ENCODE assay signal across 20 cellular contexts in genomic region chr13:54241719-54242118, GRCh38.
A peak's percentile ranks its signal among the peaks of the same experiment; 100 is the strongest.
DNase-seq lines count a peak whose midpoint lies in the region; ATAC-seq, FAIRE-seq and TF ChIP-seq lines count a peak whose summit lies in the region.
"Had no signal": no experiment of that assay in that cellular context is flagged by ENCODE, and none has a peak within 500 bp of the region (broad histone marks: within the 10 kb centered on the region; RNA-seq: fewer than 3 reads in every experiment).

No MANE protein-coding gene starts in this region.

- H3K9me3 ChIP-seq in Caco-2, result no peaks in the 10 kb centered on the region
- H3K9me3 ChIP-seq: esophagus muscularis mucosa, Peyer's patch, tibial nerve had no signal

- FAIRE-seq in bronchial epithelial cell (lab: Jason Lieb, UNC), result no peak

- H3K4me3 ChIP-seq in bronchial epithelial cell (ENCODE audit: low read depth, low read length), result no peak overlapping the region
- no peak overlapping the region for H3K4me3 ChIP-seq in Caco-2 (ENCODE audit: low read depth, low read length)
- H3K4me3 ChIP-seq: esophagus muscularis mucosa, Peyer's patch, tibial nerve had no signal

- H3K27me3 Mint-ChIP-seq in naive thymus-derived CD8-positive, alpha-beta T cell, result no peaks in the 10 kb centered on the region
- H3K27me3 Mint-ChIP-seq in Caco-2 (ENCODE audit: insufficient read depth, unreplicated experiment), result no peaks in the 10 kb centered on the region
- H3K27me3 Mint-ChIP-seq: activated T-helper 17 cell treated with anti-CD3 and anti-CD28 coated beads, Interleukin-2, amount 50 U/mL, for 72 hours; dendritic cell treated with granulocyte-macrophage colony-stimulating factor and Interleukin-4, amounts not matched to agents 40 ng/mL and 50 ng/mL, for 4 days; naive B cell had no signal

- H3K36me3 ChIP-seq in bronchial epithelial cell (ENCODE audit: control insufficient read depth, insufficient read depth, low read length), result no peaks in the 10 kb centered on the region
- H3K36me3 ChIP-seq in Caco-2 (ENCODE audit: control insufficient read depth, insufficient read depth, low read length), result no peaks in the 10 kb centered on the region
- H3K36me3 ChIP-seq: esophagus muscularis mucosa, Peyer's patch, tibial nerve had no signal

- H3K9me3 Mint-ChIP-seq in naive thymus-derived CD8-positive, alpha-beta T cell, result peaks cover under 1 to 26% (median 12%) of the 10 kb centered on the region in 9 donors
- no peaks in the 10 kb centered on the region for H3K9me3 Mint-ChIP-seq in Caco-2 (ENCODE audit: unreplicated experiment)

- DNase-seq in COR-L47 (lab: John Stamatoyannopoulos, UW) (peak; percentile 88), NCI-H1417 treated with DMSO at 0.1 percent for 48 hours (lab: John Stamatoyannopoulos, UW) (peak; percentile 91), NCI-H446 treated with DMSO at 0.1 percent for 48 hours (lab: John Stamatoyannopoulos, UW) (peak; percentile 42), bronchial epithelial cell (ENCODE audit: low read depth) (peak; percentile 8), SW480 (ENCODE audit: low spot score) (no peak), Caco-2 (no peak), kidney glomerular epithelial cell (lab: John Stamatoyannopoulos, UW) (no peak)
- no peak for DNase-seq in naive thymus-derived CD8-positive, alpha-beta T cell
- DNase-seq: activated CD4-positive, alpha-beta T cell treated with anti-CD3 and anti-CD28 coated beads for 48 hours; Calu3; hypothalamus; left ventricle myocardium superior; naive B cell; Peyer's patch; stimulated activated CD8-positive, alpha-beta memory T cell treated with anti-CD3 and anti-CD28 coated beads, Interleukin-4, amount 100 ng/mL, for 48 hours had no signal

- POLR2A ChIA-PET in naive thymus-derived CD8-positive, alpha-beta T cell (lab: Charles Lee), result no interaction called here
- POLR2A ChIA-PET in Caco-2 (lab: Charles Lee), result no interaction called here

- TF ChIP-seq CTCF in bronchial epithelial cell (IDR thresholded peaks at IDR 0.05; ENCODE audit: insufficient read depth, low read length, severe bottlenecking), result no peak
- no peak for TF ChIP-seq CTCF in Caco-2 (IDR thresholded peaks at IDR 0.05; ENCODE audit: insufficient read depth in 1 of 2, low read depth in 1 of 2, low read length in 1 of 2, severe bottlenecking in 1 of 2, unreplicated experiment in 1 of 2)

- no peak for ATAC-seq in naive thymus-derived CD8-positive, alpha-beta T cell
- ATAC-seq: activated T-helper 17 cell treated with anti-CD3 and anti-CD28 coated beads, Interleukin-2, amount 50 U/mL, for 72 hours; left ventricle myocardium superior had no signal

- no peaks in the 10 kb centered on the region for H3K27me3 ChIP-seq in bronchial epithelial cell (ENCODE audit: control insufficient read depth, insufficient read depth, low read length)
- no peaks in the 10 kb centered on the region for H3K27me3 ChIP-seq in Caco-2 (replicated peaks; ENCODE audit: control insufficient read depth, insufficient read depth, low read length)
- H3K27me3 ChIP-seq: esophagus muscularis mucosa, Peyer's patch, tibial nerve had no signal

- BruUV-seq in Caco-2 (replicated peaks; lab: Mats Ljungman, UMichigan), result no TSS peak

- intact Hi-C loops in Caco-2 (cut with micrococcal nuclease; ENCODE audit: unreplicated experiment), result no loop called here

- no peaks in the 10 kb centered on the region for H3K4me1 Mint-ChIP-seq in naive thymus-derived CD8-positive, alpha-beta T cell
- H3K4me1 Mint-ChIP-seq in Caco-2 (ENCODE audit: low read depth, unreplicated experiment), result no peaks in the 10 kb centered on the region
- H3K4me1 Mint-ChIP-seq: activated T-helper 17 cell treated with anti-CD3 and anti-CD28 coated beads, Interleukin-2, amount 50 U/mL, for 72 hours; naive B cell had no signal

- peaks cover 0 to 9% (median 0%) of the 10 kb centered on the region in 3 donors for H3K36me3 Mint-ChIP-seq in naive thymus-derived CD8-positive, alpha-beta T cell
- H3K36me3 Mint-ChIP-seq in Caco-2 (ENCODE audit: insufficient read depth, unreplicated experiment), result no peaks in the 10 kb centered on the region
- H3K36me3 Mint-ChIP-seq: naive B cell had no signal

- CTCF ChIA-PET in Caco-2 (lab: Charles Lee), result no interaction called here

- peak overlapping the region in 1 of 10 donors; percentile 63 for H3K27ac Mint-ChIP-seq in naive thymus-derived CD8-positive, alpha-beta T cell
- no peak overlapping the region for H3K27ac Mint-ChIP-seq in Caco-2 (ENCODE audit: unreplicated experiment)
- H3K27ac Mint-ChIP-seq: activated T-helper 17 cell treated with anti-CD3 and anti-CD28 coated beads, Interleukin-2, amount 50 U/mL, for 72 hours; dendritic cell treated with granulocyte-macrophage colony-stimulating factor and Interleukin-4, amounts not matched to agents 40 ng/mL and 50 ng/mL, for 4 days; naive B cell; T-helper 1 cell treated with Interleukin-12 subunit alpha and Interleukin-12 subunit beta and Interleukin-4 antibody, amounts not matched to agents 30 μg/mL and 1 μg/mL, for 36 hours had no signal

- H3K4me3 Mint-ChIP-seq in naive thymus-derived CD8-positive, alpha-beta T cell, result no peak overlapping the region
- H3K4me3 Mint-ChIP-seq in Caco-2 (ENCODE audit: unreplicated experiment), result no peak overlapping the region
- H3K4me3 Mint-ChIP-seq: activated T-helper 17 cell treated with anti-CD3 and anti-CD28 coated beads, Interleukin-2, amount 50 U/mL, for 72 hours; dendritic cell treated with granulocyte-macrophage colony-stimulating factor and Interleukin-4, amounts not matched to agents 40 ng/mL and 50 ng/mL, for 4 days; naive B cell; T-helper 1 cell treated with Interleukin-12 subunit alpha and Interleukin-12 subunit beta and Interleukin-4 antibody, amounts not matched to agents 30 μg/mL and 1 μg/mL, for 36 hours had no signal

- H3K4me1 ChIP-seq in Caco-2, result no peaks in the 10 kb centered on the region
- H3K4me1 ChIP-seq: esophagus muscularis mucosa, Peyer's patch, tibial nerve had no signal

Comparison
In these comparisons a context has a peak if more than half of its experiments do, and no peak if none do; other contexts are left out.
1. DNase-seq: peak in COR-L47 (single experiment), NCI-H1417 treated with DMSO at 0.1 percent for 48 hours (single experiment), NCI-H446 treated with DMSO at 0.1 percent for 48 hours (single experiment) and bronchial epithelial cell (single experiment); none in SW480 (single experiment), naive thymus-derived CD8-positive, alpha-beta T cell (0 of 10), Caco-2 (0 of 2) and kidney glomerular epithelial cell (single experiment).